29 cellular contexts compared by ENCODE assay signal in genomic region chr1:108884968-108885367, GRCh38. TPM values are rescaled to one million over a fixed set of nuclear protein-coding genes. Genes with fewer than 3 reads are reported as not detected.
"Had no signal": no experiment of that assay in that cellular context is flagged by ENCODE, and none has a peak within 500 bp of the region (broad histone marks: within the 10 kb centered on the region; RNA-seq: fewer than 3 reads in every experiment).

No MANE protein-coding gene starts in this region.

- H3K4me1 ChIP-seq: testis, thyroid gland had no signal

- H3K9me3 ChIP-seq: left lung, lower lobe of right lung, ovary, sigmoid colon, stomach, testis, thyroid gland, transverse colon, upper lobe of left lung had no signal

- H3K27me3 ChIP-seq: left lung, sigmoid colon, stomach, testis, thyroid gland, transverse colon, upper lobe of left lung had no signal

- DNase-seq: hippocampal formation; kidney glomerular epithelial cell; left colon; left lung; lower lobe of right lung; mammary epithelial cell; mesenchymal stem cell; naive B cell; natural killer cell; nephron progenitor cell; ovary; retina; right cardiac atrium; sigmoid colon; stimulated activated CD4-positive, alpha-beta T cell treated with anti-CD3 and anti-CD28 coated beads, Interleukin-12 subunit alpha, Interleukin-12 subunit beta, amount 100 ng/mL, for 4 hours; stimulated activated CD4-positive, alpha-beta T cell treated with anti-CD3 and anti-CD28 coated beads, Interleukin-15, amount 100 ng/mL, for 24 hours; stimulated activated CD4-positive, alpha-beta T cell treated with anti-CD3 and anti-CD28 coated beads, Interleukin-2, amount 100 ng/mL, for 24 hours; stimulated activated CD4-positive, alpha-beta T cell treated with anti-CD3 and anti-CD28 coated beads, Interleukin-4, amount 100 ng/mL, for 1 hour; stimulated activated naive B cell treated with anti-CD40 and anti-IgM and Interleukin-4, amounts not matched to agents 10 μg/mL and 1 μg/mL and 100 μg/mL, for 72 hours; stimulated activated naive CD8-positive, alpha-beta T cell treated with anti-CD3 and anti-CD28 coated beads, Interleukin-15, Interleukin-2, amounts not matched to agents 100 U/mL and 50 U/mL, for 24 hours; stomach; testis; thyroid gland; transverse colon; upper lobe of left lung had no signal

- H3K27ac Mint-ChIP-seq: natural killer cell; nephron progenitor cell; progenitor cell of endocrine pancreas; stimulated activated naive B cell treated with anti-CD40 and anti-IgM and Interleukin-4, amounts not matched to agents 10 μg/mL and 1 μg/mL and 100 μg/mL, for 72 hours had no signal

- H3K4me3 ChIP-seq: left lung, lower lobe of right lung, ovary, sigmoid colon, skin epidermis, stomach, testis, thyroid gland, transverse colon, upper lobe of left lung had no signal

- H3K9me3 Mint-ChIP-seq: naive B cell; natural killer cell; nephron progenitor cell; stimulated activated naive B cell treated with anti-CD40 and anti-IgM and Interleukin-4, amounts not matched to agents 10 μg/mL and 1 μg/mL and 100 μg/mL, for 72 hours had no signal

- H3K36me3 ChIP-seq: left lung, lower lobe of right lung, ovary, sigmoid colon, stomach, thyroid gland, transverse colon, upper lobe of left lung had no signal

- ATAC-seq: left colon; left lung; lower lobe of right lung; natural killer cell; right cardiac atrium; stimulated activated naive B cell treated with anti-CD40 and anti-IgM and Interleukin-4, amounts not matched to agents 10 μg/mL and 1 μg/mL and 100 μg/mL, for 72 hours; stimulated activated naive CD8-positive, alpha-beta T cell treated with anti-CD3 and anti-CD28 coated beads, Interleukin-15, Interleukin-2, amounts not matched to agents 100 U/mL and 50 U/mL, for 24 hours had no signal

- H3K4me3 Mint-ChIP-seq: naive B cell; natural killer cell; nephron progenitor cell; stimulated activated naive B cell treated with anti-CD40 and anti-IgM and Interleukin-4, amounts not matched to agents 10 μg/mL and 1 μg/mL and 100 μg/mL, for 72 hours had no signal

- H3K36me3 Mint-ChIP-seq: naive B cell; natural killer cell; stimulated activated naive B cell treated with anti-CD40 and anti-IgM and Interleukin-4, amounts not matched to agents 10 μg/mL and 1 μg/mL and 100 μg/mL, for 72 hours had no signal

- H3K27ac ChIP-seq: left lung, lower lobe of right lung, ovary, skin epidermis, stomach, testis, thyroid gland, transverse colon, upper lobe of left lung had no signal

- H3K27me3 Mint-ChIP-seq: naive B cell; progenitor cell of endocrine pancreas; stimulated activated naive B cell treated with anti-CD40 and anti-IgM and Interleukin-4, amounts not matched to agents 10 μg/mL and 1 μg/mL and 100 μg/mL, for 72 hours had no signal

- FAIRE-seq: keratinocyte had no signal

- H3K4me1 Mint-ChIP-seq: naive B cell; natural killer cell; stimulated activated naive B cell treated with anti-CD40 and anti-IgM and Interleukin-4, amounts not matched to agents 10 μg/mL and 1 μg/mL and 100 μg/mL, for 72 hours had no signal

RNA-seq across cellular contexts. Expression of gene AKNAD1, which starts 28.1 kb away (rescaled TPM):
- total RNA-seq: left colon, left lung, liver, natural killer cell, ovary, progenitor cell of endocrine pancreas, right cardiac atrium, transverse colon had no signal
- polyA plus RNA-seq: liver, right cardiac atrium had no signal
